In the genomic region with DNA sequence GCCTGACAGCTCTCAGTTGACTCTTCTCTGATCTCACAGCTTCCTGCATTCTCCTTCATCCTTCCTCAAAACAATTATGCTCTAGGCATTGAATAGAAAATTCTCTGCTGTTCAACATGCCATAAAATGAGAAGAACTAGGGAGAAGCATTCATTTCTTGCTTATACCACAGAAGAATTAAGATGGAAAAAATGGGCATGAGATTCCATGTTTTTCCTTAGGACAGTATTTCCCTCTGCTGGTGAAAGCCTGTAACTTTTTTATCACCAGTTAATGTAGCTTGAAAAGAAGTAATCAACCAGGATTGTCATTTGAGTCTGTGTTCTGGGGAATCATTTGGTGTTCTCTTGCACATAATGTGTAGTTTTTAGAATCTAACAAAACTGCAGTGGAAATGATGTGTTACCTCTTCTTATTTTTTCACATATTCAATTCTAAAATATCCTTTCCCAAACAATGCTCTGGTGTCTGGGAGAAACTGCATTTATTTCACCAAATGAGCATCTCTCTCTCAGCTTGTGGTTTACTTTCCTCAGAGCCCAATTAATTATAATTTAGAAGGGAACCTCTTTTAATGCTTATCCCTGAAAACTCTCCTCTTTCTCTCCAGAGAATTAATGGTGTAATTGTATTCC, we compare ENCODE assay signal across 9 cellular contexts.
DNase-seq lines count a peak whose midpoint lies in the region; ATAC-seq, FAIRE-seq and TF ChIP-seq lines count a peak whose summit lies in the region.
"Had no signal": no experiment of that assay in that cellular context is flagged by ENCODE, and none has a peak within 500 bp of the region (broad histone marks: within the 10 kb centered on the region; RNA-seq: fewer than 3 reads in every experiment).

No MANE protein-coding gene starts in this region.

- H3K79me2 ChIP-seq in HCT116 (ENCODE audit: insufficient read depth, low read length), result peaks cover 24% of the 10 kb centered on the region

- H3K36me3 Mint-ChIP-seq in WTC11, result no peaks in the 10 kb centered on the region
- H3K36me3 Mint-ChIP-seq in activated CD8-positive, alpha-beta T cell treated with anti-CD3 and anti-CD28 coated beads for 36 hours (ENCODE audit: low read depth), result no peaks in the 10 kb centered on the region
- H3K36me3 Mint-ChIP-seq in activated CD4-positive, alpha-beta T cell treated with anti-CD3 and anti-CD28 coated beads for 36 hours (ENCODE audit: low read depth), result no peaks in the 10 kb centered on the region
- H3K36me3 Mint-ChIP-seq: activated naive CD4-positive, alpha-beta T cell treated with anti-CD3 and anti-CD28 coated beads, Interleukin-2, amount 50 U/mL, for 24 hours had no signal

- H3K9me2 ChIP-seq in HCT116 (ENCODE audit: insufficient read depth), result no peaks in the 10 kb centered on the region

- no peaks in the 10 kb centered on the region for H3K9me3 ChIP-seq in HCT116 (ENCODE audit: control insufficient read depth in 1 of 2, insufficient read depth in 1 of 2, low read depth in 1 of 2, low read length in 2 of 2)

- no peaks in the 10 kb centered on the region for H3K27me3 ChIP-seq in HCT116 (ENCODE audit: insufficient read depth, low read length)

- peaks cover 0 to 16% of the 10 kb centered on the region in 2 experiments; a peak in 1 of 4 replicates for H3K4me1 ChIP-seq in HCT116 (ENCODE audit: control insufficient read depth in 1 of 2, insufficient read depth in 2 of 2, low read length in 2 of 2)

- no peak overlapping the region for H3K9ac ChIP-seq in HCT116 (ENCODE audit: low read length)

- H3K27ac ChIP-seq in HCT116 (ENCODE audit: low read depth, low read length), result no peak overlapping the region

- no peak for TF ChIP-seq POLR2A in HCT116 (IDR thresholded peaks at IDR 0.05; ENCODE audit: borderline replicate concordance, extremely low read depth, insufficient read depth, insufficient read length)

- no peak overlapping the region for H2AFZ ChIP-seq in HCT116 (ENCODE audit: low read depth, low read length, poor library complexity, severe bottlenecking)

- no peaks in the 10 kb centered on the region for H3K36me3 ChIP-seq in HCT116 (ENCODE audit: control insufficient read depth in 1 of 2, insufficient read depth in 2 of 2, low read length in 2 of 2)

- RAD21 ChIA-PET in HCT116 (lab: Charles Lee; ENCODE audit: low non-redundant PET in 1 of 2, low total read pairs in 2 of 2, uncharacterized antibody in 2 of 2, unreplicated experiment in 2 of 2), result interaction anchor here (0.8 to 1.2 kb wide), 3 partner anchors 106 to 392 kb away, joined by 3 to 5 read pairs (median 4); no protein-coding TSS in a partner anchor

- no peak overlapping the region for H3K4me3 Mint-ChIP-seq in WTC11
- H3K4me3 Mint-ChIP-seq in activated CD8-positive, alpha-beta T cell treated with anti-CD3 and anti-CD28 coated beads for 36 hours, result no peak overlapping the region
- no peak overlapping the region for H3K4me3 Mint-ChIP-seq in activated CD4-positive, alpha-beta T cell treated with anti-CD3 and anti-CD28 coated beads for 36 hours
- H3K4me3 Mint-ChIP-seq: activated naive CD4-positive, alpha-beta T cell treated with anti-CD3 and anti-CD28 coated beads, Interleukin-2, amount 50 U/mL, for 24 hours had no signal

- H3K27me3 Mint-ChIP-seq in WTC11 (ENCODE audit: low read depth), result no peaks in the 10 kb centered on the region; the same call in 1 of the 2 replicates
- H3K27me3 Mint-ChIP-seq in activated CD8-positive, alpha-beta T cell treated with anti-CD3 and anti-CD28 coated beads for 36 hours, result peaks cover 2% of the 10 kb centered on the region
- peaks cover 3% of the 10 kb centered on the region for H3K27me3 Mint-ChIP-seq in activated CD4-positive, alpha-beta T cell treated with anti-CD3 and anti-CD28 coated beads for 36 hours
- H3K27me3 Mint-ChIP-seq: activated naive CD4-positive, alpha-beta T cell treated with anti-CD3 and anti-CD28 coated beads, Interleukin-2, amount 50 U/mL, for 24 hours had no signal

- TF ChIP-seq RAD21 in HCT116 (IDR thresholded peaks at IDR 0.05; ENCODE audit: low read depth), result peak; percentile 87

- TF ChIP-seq CTCF in HCT116 (IDR thresholded peaks at IDR 0.05 in 2 of 3, conservative IDR thresholded peaks at IDR 0.05 in 1 of 3; ENCODE audit: borderline replicate concordance in 1 of 3, insufficient read depth in 1 of 3, low read depth in 2 of 3, low read length in 2 of 3) (peak; percentile 59 to 84 (median 66); a peak in 5 of 6 replicates), WTC11 (IDR thresholded peaks at IDR 0.05) (no peak; the same call in 1 of the 2 replicates)
- TF ChIP-seq CTCF in activated CD8-positive, alpha-beta T cell treated with anti-CD3 and anti-CD28 coated beads for 36 hours (IDR thresholded peaks at IDR 0.05), result no peak

- CTCF ChIA-PET in HCT116 (lab: Charles Lee), result interaction anchor here (0.6 to 2.4 kb wide), 15 partner anchors 10 to 398 kb away, joined by 3 to 19 read pairs (median 3); a partner anchor contains a TSS
- CTCF ChIA-PET in WTC11 (lab: Charles Lee), result interaction anchor here (0.5 to 4.2 kb wide), 19 partner anchors 12 to 1746 kb away, joined by 3 to 75 read pairs (median 4); a partner anchor contains a TSS
- CTCF ChIA-PET in activated CD8-positive, alpha-beta T cell treated with anti-CD3 and anti-CD28 coated beads for 36 hours (lab: Charles Lee), result interaction anchor here (0.7 to 4.0 kb wide), 8 partner anchors 12 to 181 kb away, joined by 3 to 26 read pairs (median 4); no protein-coding TSS in a partner anchor
- CTCF ChIA-PET in activated CD4-positive, alpha-beta T cell treated with anti-CD3 and anti-CD28 coated beads for 36 hours (lab: Charles Lee), result interaction anchor here (1.1 to 2.6 kb wide), 7 partner anchors 11 to 179 kb away, joined by 3 to 10 read pairs (median 8); no protein-coding TSS in a partner anchor

- H4K20me1 ChIP-seq in HCT116 (ENCODE audit: insufficient read depth), result no peaks in the 10 kb centered on the region

- FAIRE-seq in A204.1 (lab: Jason Lieb, UNC), result peak; percentile 70
- FAIRE-seq in urothelium cell line (lab: Jason Lieb, UNC), result no peak

- POLR2A ChIA-PET in HCT116 (lab: Charles Lee), result interaction anchor here (1.0 to 1.6 kb wide), 3 partner anchors 91 to 164 kb away, joined by 3 to 8 read pairs (median 3); a partner anchor contains a TSS
- POLR2A ChIA-PET in WTC11 (lab: Charles Lee), result no interaction called here
- POLR2A ChIA-PET in activated CD8-positive, alpha-beta T cell treated with anti-CD3 and anti-CD28 coated beads for 36 hours (lab: Charles Lee), result no interaction called here
- POLR2A ChIA-PET in activated CD4-positive, alpha-beta T cell treated with anti-CD3 and anti-CD28 coated beads for 36 hours (lab: Charles Lee), result no interaction called here

- intact Hi-C loops in HCT116 (cut with micrococcal nuclease), result loop anchor here (1.0 to 2.0 kb wide), 3 partner anchors 165 to 391 kb away; no protein-coding TSS in a partner anchor
- intact Hi-C loops in activated CD8-positive, alpha-beta T cell treated with anti-CD3 and anti-CD28 coated beads for 36 hours (cut with micrococcal nuclease), result loop anchor here (2.0 kb wide), 1 partner anchor 177 kb away; no protein-coding TSS in a partner anchor
- intact Hi-C loops in activated CD4-positive, alpha-beta T cell treated with anti-CD3 and anti-CD28 coated beads for 36 hours (cut with DNase I, micrococcal nuclease), result loop anchor here (2.0 kb wide), 1 partner anchor 177 kb away; no protein-coding TSS in a partner anchor

- peak; percentile 78 for ATAC-seq in HCT116
- ATAC-seq in WTC11, result peak; percentile 53
- no peak for ATAC-seq in activated CD8-positive, alpha-beta T cell treated with anti-CD3 and anti-CD28 coated beads for 36 hours
- ATAC-seq in activated CD4-positive, alpha-beta T cell treated with anti-CD3 and anti-CD28 coated beads for 36 hours, result no peak
- ATAC-seq in HG03354 (IDR thresholded peaks at IDR 0.05; ENCODE audit: poor library complexity, severe bottlenecking, unreplicated experiment), result no peak

- H3K4me2 ChIP-seq in HCT116 (ENCODE audit: low read length), result no peak overlapping the region

- H3K4me3 ChIP-seq in HCT116 (replicated peaks in 1 of 2; ENCODE audit: low read depth in 1 of 2, low read length in 2 of 2), result no peak overlapping the region

- DNase-seq in HCT116 (ENCODE audit: low read depth, low spot score), result peak; percentile 52
- DNase-seq in WTC11 (ENCODE audit: low spot score), result no peak
- peak; percentile 24 for DNase-seq in iPS-NIHi11 (ENCODE audit: low spot score)
- DNase-seq in urothelium cell line (ENCODE audit: low spot score), result peak; percentile 22
- no peak for DNase-seq in activated CD8-positive, alpha-beta T cell treated with anti-CD3 and anti-CD28 coated beads for 36 hours
- no peak for DNase-seq in activated CD4-positive, alpha-beta T cell treated with anti-CD3 and anti-CD28 coated beads for 36 hours

- no peaks in the 10 kb centered on the region for H3K9me3 Mint-ChIP-seq in WTC11
- H3K9me3 Mint-ChIP-seq in activated CD8-positive, alpha-beta T cell treated with anti-CD3 and anti-CD28 coated beads for 36 hours, result no peaks in the 10 kb centered on the region
- H3K9me3 Mint-ChIP-seq in activated CD4-positive, alpha-beta T cell treated with anti-CD3 and anti-CD28 coated beads for 36 hours (ENCODE audit: low read depth), result no peaks in the 10 kb centered on the region
- H3K9me3 Mint-ChIP-seq: activated naive CD4-positive, alpha-beta T cell treated with anti-CD3 and anti-CD28 coated beads, Interleukin-2, amount 50 U/mL, for 24 hours had no signal

- no peaks in the 10 kb centered on the region for H3K4me1 Mint-ChIP-seq in WTC11
- H3K4me1 Mint-ChIP-seq in activated CD8-positive, alpha-beta T cell treated with anti-CD3 and anti-CD28 coated beads for 36 hours (ENCODE audit: low read depth), result no peaks in the 10 kb centered on the region
- no peaks in the 10 kb centered on the region for H3K4me1 Mint-ChIP-seq in activated CD4-positive, alpha-beta T cell treated with anti-CD3 and anti-CD28 coated beads for 36 hours
- H3K4me1 Mint-ChIP-seq: activated naive CD4-positive, alpha-beta T cell treated with anti-CD3 and anti-CD28 coated beads, Interleukin-2, amount 50 U/mL, for 24 hours had no signal

- H3K27ac Mint-ChIP-seq in WTC11, result no peak overlapping the region; the same call in 1 of the 2 replicates
- no peak overlapping the region for H3K27ac Mint-ChIP-seq in activated CD8-positive, alpha-beta T cell treated with anti-CD3 and anti-CD28 coated beads for 36 hours
- no peak overlapping the region for H3K27ac Mint-ChIP-seq in activated CD4-positive, alpha-beta T cell treated with anti-CD3 and anti-CD28 coated beads for 36 hours
- H3K27ac Mint-ChIP-seq: activated naive CD4-positive, alpha-beta T cell treated with anti-CD3 and anti-CD28 coated beads, Interleukin-2, amount 50 U/mL, for 24 hours had no signal

- no TSS peak for BruUV-seq in HCT116 (replicated peaks; lab: Mats Ljungman, UMichigan)

TF ChIP-seq in HCT116, 20 proteins besides CTCF, POLR2A, EP300 and RAD21:
- TF ChIP-seq CEBPB (IDR thresholded peaks at IDR 0.05; ENCODE audit: low read depth) (0 out of 2 replicates have a peak, but pooled peaks have one; percentile 8), EZH2phosphoT487 (IDR thresholded peaks at IDR 0.05; ENCODE audit: borderline replicate concordance) (no peak)
TF ChIP-seq in HCT116: peak in this region for 1.

Comparison
In these comparisons a context has a peak if more than half of its experiments do, and no peak if none do; other contexts are left out.
1. ATAC-seq: peak in HCT116 (single experiment) and WTC11 (single experiment); none in activated CD8-positive, alpha-beta T cell treated with anti-CD3 and anti-CD28 coated beads for 36 hours (single experiment), activated CD4-positive, alpha-beta T cell treated with anti-CD3 and anti-CD28 coated beads for 36 hours (single experiment) and HG03354 (single experiment).
2. DNase-seq: peak in HCT116 (single experiment), iPS-NIHi11 (single experiment) and urothelium cell line (single experiment); none in WTC11 (single experiment), activated CD8-positive, alpha-beta T cell treated with anti-CD3 and anti-CD28 coated beads for 36 hours (single experiment) and activated CD4-positive, alpha-beta T cell treated with anti-CD3 and anti-CD28 coated beads for 36 hours (single experiment).
3. CTCF ChIP-seq: peak in HCT116 (3 of 3); none in WTC11 (single experiment) and activated CD8-positive, alpha-beta T cell treated with anti-CD3 and anti-CD28 coated beads for 36 hours (single experiment).